Comparison of ENCODE assay signal across 20 cellular contexts in genomic region chrX:154033848-154034247, GRCh38. TPM values are rescaled to one million over a fixed set of nuclear protein-coding genes. Genes with fewer than 3 reads are reported as not detected.
DNase-seq lines count a peak whose midpoint lies in the region; ATAC-seq and TF ChIP-seq lines count a peak whose summit lies in the region.
"Had no signal": no experiment of that assay in that cellular context is flagged by ENCODE, and none has a peak within 500 bp of the region (broad histone marks: within the 10 kb centered on the region; RNA-seq: fewer than 3 reads in every experiment).

No MANE protein-coding gene starts in this region.

- ATAC-seq in activated CD4-positive, alpha-beta T cell treated with anti-CD3 and anti-CD28 coated beads for 36 hours = no peak
- ATAC-seq in WTC11 = no peak
- ATAC-seq in central memory CD8-positive, alpha-beta T cell (replicated peaks; ENCODE audit: extremely low read depth, poor library complexity, severe bottlenecking) = no peak
- no peak for ATAC-seq in GM19397 (IDR thresholded peaks at IDR 0.05; ENCODE audit: unreplicated experiment)
- ATAC-seq: GM12878, SK-N-SH treated with all-trans-retinoic acid at 6 μM for 48 hours had no signal

- POLR2A ChIA-PET in activated CD4-positive, alpha-beta T cell treated with anti-CD3 and anti-CD28 coated beads for 36 hours (lab: Charles Lee) = no interaction called here
- POLR2A ChIA-PET in WTC11 (lab: Charles Lee) = no interaction called here

- no peaks in the 10 kb centered on the region for H3K9me3 Mint-ChIP-seq in activated CD4-positive, alpha-beta T cell treated with anti-CD3 and anti-CD28 coated beads for 36 hours (ENCODE audit: low read depth)
- no peaks in the 10 kb centered on the region for H3K9me3 Mint-ChIP-seq in WTC11
- no peaks in the 10 kb centered on the region for H3K9me3 Mint-ChIP-seq in central memory CD8-positive, alpha-beta T cell

- no peaks in the 10 kb centered on the region for H3K27me3 Mint-ChIP-seq in activated CD4-positive, alpha-beta T cell treated with anti-CD3 and anti-CD28 coated beads for 36 hours
- no peaks in the 10 kb centered on the region for H3K27me3 Mint-ChIP-seq in WTC11 (ENCODE audit: low read depth)
- H3K27me3 Mint-ChIP-seq in central memory CD8-positive, alpha-beta T cell = no peaks in the 10 kb centered on the region

- peaks cover 16% of the 10 kb centered on the region for H3K4me1 Mint-ChIP-seq in activated CD4-positive, alpha-beta T cell treated with anti-CD3 and anti-CD28 coated beads for 36 hours
- peaks cover 47% of the 10 kb centered on the region for H3K4me1 Mint-ChIP-seq in WTC11
- H3K4me1 Mint-ChIP-seq in central memory CD8-positive, alpha-beta T cell = peaks cover 21% of the 10 kb centered on the region

- H3K36me3 Mint-ChIP-seq in activated CD4-positive, alpha-beta T cell treated with anti-CD3 and anti-CD28 coated beads for 36 hours (ENCODE audit: low read depth) = peaks cover 15% of the 10 kb centered on the region
- peaks cover 12% of the 10 kb centered on the region for H3K36me3 Mint-ChIP-seq in WTC11
- H3K36me3 Mint-ChIP-seq in central memory CD8-positive, alpha-beta T cell (ENCODE audit: insufficient read depth) = peaks cover 37% of the 10 kb centered on the region

- CTCF ChIA-PET in activated CD4-positive, alpha-beta T cell treated with anti-CD3 and anti-CD28 coated beads for 36 hours (lab: Charles Lee) = no interaction called here
- CTCF ChIA-PET in WTC11 (lab: Charles Lee) = no interaction called here

- DNase-seq in activated CD4-positive, alpha-beta T cell treated with anti-CD3 and anti-CD28 coated beads for 36 hours = no peak
- no peak for DNase-seq in activated CD4-positive, alpha-beta T cell treated with anti-CD3 and anti-CD28 coated beads for 48 hours
- no peak for DNase-seq in WTC11 (ENCODE audit: low spot score)
- DNase-seq in central memory CD8-positive, alpha-beta T cell (ENCODE audit: low spot score in 2 of 2) = no peak
- no peak for DNase-seq in NCI-H82 (lab: John Stamatoyannopoulos, UW)
- no peak for DNase-seq in NCI-H1105 treated with DMSO at 0.1 percent for 48 hours (lab: John Stamatoyannopoulos, UW)
- DNase-seq: 8988T, AML-193, DMS79 treated with DMSO at 0.1 percent for 48 hours, HCEC 1CT, KG1, NCI-H1092 treated with DMSO at 0.1 percent for 48 hours, NCI-H2081, NCI-H2171 treated with DMSO at 0.1 percent for 48 hours, NCI-H524 treated with DMSO at 0.1 percent for 48 hours, Peyer's patch had no signal

- no peak overlapping the region for H3K4me3 Mint-ChIP-seq in activated CD4-positive, alpha-beta T cell treated with anti-CD3 and anti-CD28 coated beads for 36 hours
- H3K4me3 Mint-ChIP-seq in WTC11 = no peak overlapping the region
- no peak overlapping the region for H3K4me3 Mint-ChIP-seq in central memory CD8-positive, alpha-beta T cell
- H3K4me3 Mint-ChIP-seq: CD14-positive monocyte had no signal

- TF ChIP-seq CTCF in WTC11 (IDR thresholded peaks at IDR 0.05) = no peak

- H3K27ac Mint-ChIP-seq in activated CD4-positive, alpha-beta T cell treated with anti-CD3 and anti-CD28 coated beads for 36 hours = peak overlapping the region; percentile 42
- peak overlapping the region; percentile 38; the same call in 1 of the 2 replicates for H3K27ac Mint-ChIP-seq in WTC11
- peak overlapping the region; percentile 65 for H3K27ac Mint-ChIP-seq in central memory CD8-positive, alpha-beta T cell (ENCODE audit: low read depth)

- intact Hi-C loops in activated CD4-positive, alpha-beta T cell treated with anti-CD3 and anti-CD28 coated beads for 36 hours (cut with DNase I, micrococcal nuclease) = no loop called here

TF ChIP-seq in WTC11, 78 proteins besides CTCF, POLR2A, EP300 and RAD21:
- TF ChIP-seq NR2C2 (CRISPR knock-in tag; IDR thresholded peaks at IDR 0.05) (no peak), GTF2I (CRISPR knock-in tag; conservative IDR thresholded peaks at IDR 0.05) (no peak), HMGA2 (CRISPR knock-in tag; IDR thresholded peaks at IDR 0.05) (no peak), ERG (CRISPR knock-in tag; IDR thresholded peaks at IDR 0.05) (no peak), ATF1 (CRISPR knock-in tag; IDR thresholded peaks at IDR 0.05) (no peak), NFE2L1 (CRISPR knock-in tag; IDR thresholded peaks at IDR 0.05) (no peak), FOXK1 (CRISPR knock-in tag; IDR thresholded peaks at IDR 0.05) (no peak), ZNF317 (CRISPR knock-in tag; IDR thresholded peaks at IDR 0.05; ENCODE audit: borderline replicate concordance, low read depth) (no peak), CREB1 (CRISPR knock-in tag; IDR thresholded peaks at IDR 0.05) (no peak), MYBL2 (CRISPR knock-in tag; IDR thresholded peaks at IDR 0.05) (no peak), EMX1 (CRISPR knock-in tag; IDR thresholded peaks at IDR 0.05) (no peak), ATF3 (CRISPR knock-in tag; conservative IDR thresholded peaks at IDR 0.05) (no peak), SP1 (CRISPR knock-in tag; conservative IDR thresholded peaks at IDR 0.05) (no peak)
TF ChIP-seq in WTC11: peak in this region for 0.

RNA-seq across cellular contexts. Expression of gene IRAK1, which starts 14.1 kb away (rescaled TPM):
- 10 to 100 TPM; 84.3 to 93.6 TPM for total RNA-seq in activated CD4-positive, alpha-beta T cell treated with anti-CD3 and anti-CD28 coated beads for 36 hours
- total RNA-seq in WTC11 (2021) = 32.1 to 48.0 TPM (median 45.2 TPM) in 3 replicates
